16 cellular contexts compared by ENCODE assay signal in genomic region chr9:98610711-98611110, GRCh38.
"Had no signal": no experiment of that assay in that cellular context is flagged by ENCODE, and none has a peak within 500 bp of the region (broad histone marks: within the 10 kb centered on the region; RNA-seq: fewer than 3 reads in every experiment).

No MANE protein-coding gene starts in this region.

- H3K27ac ChIP-seq: psoas muscle, stomach had no signal

- H3K4me3 ChIP-seq: psoas muscle, stomach had no signal

- DNase-seq: activated CD4-positive, alpha-beta T cell treated with anti-CD3 and anti-CD28 coated beads, Interleukin-2, amount 50 U/mL, for 1 hour; activated naive CD8-positive, alpha-beta T cell treated with anti-CD3 and anti-CD28 coated beads, Interleukin-2, amount 10 ng/mL, durations not matched to agents 7 days and 5 days; anterior cingulate cortex; cerebellar nuclear complex; hippocampal formation; left ventricle myocardium superior; natural killer cell; psoas muscle; stimulated activated CD4-positive, alpha-beta T cell treated with anti-CD3 and anti-CD28 coated beads, Interleukin-2, amount 100 ng/mL, for 24 hours; stomach; T-cell; T-helper 9 cell had no signal

- H3K27ac Mint-ChIP-seq: activated naive CD8-positive, alpha-beta T cell treated with anti-CD3 and anti-CD28 coated beads, Interleukin-2, amount 10 ng/mL, durations not matched to agents 7 days and 5 days; activated T-helper 1 cell treated with anti-CD3 and anti-CD28 coated beads, Interleukin-12 subunit alpha, Interleukin-12 subunit beta, Interleukin-2, Interleukin-4 antibody, amounts not matched to agents 30 ng/mL and 10 ng/mL and 1 ng/mL, durations not matched to agents 14 hours and 24 hours and 36 hours; dendritic cell treated with granulocyte-macrophage colony-stimulating factor and Interleukin-4, amounts not matched to agents 40 ng/mL and 50 ng/mL, for 4 days; natural killer cell; T-cell had no signal

- H3K36me3 Mint-ChIP-seq: activated naive CD8-positive, alpha-beta T cell treated with anti-CD3 and anti-CD28 coated beads, Interleukin-2, amount 10 ng/mL, durations not matched to agents 7 days and 5 days; natural killer cell; T-cell had no signal

- H3K9me3 Mint-ChIP-seq: activated naive CD8-positive, alpha-beta T cell treated with anti-CD3 and anti-CD28 coated beads, Interleukin-2, amount 10 ng/mL, durations not matched to agents 7 days and 5 days; activated T-helper 1 cell treated with anti-CD3 and anti-CD28 coated beads, Interleukin-12 subunit alpha, Interleukin-12 subunit beta, Interleukin-2, Interleukin-4 antibody, amounts not matched to agents 30 ng/mL and 10 ng/mL and 1 ng/mL, durations not matched to agents 14 hours and 24 hours and 36 hours; dendritic cell treated with granulocyte-macrophage colony-stimulating factor and Interleukin-4, amounts not matched to agents 40 ng/mL and 50 ng/mL, for 4 days; natural killer cell; T-cell had no signal

- ATAC-seq: left ventricle myocardium superior, natural killer cell, psoas muscle, sciatic nerve, T-cell had no signal

- H3K9me3 ChIP-seq: psoas muscle, stomach had no signal

- H3K4me1 Mint-ChIP-seq: natural killer cell, T-cell had no signal

- H3K36me3 ChIP-seq: stomach had no signal

- FAIRE-seq: urothelium cell line had no signal

- H3K4me3 Mint-ChIP-seq: activated naive CD8-positive, alpha-beta T cell treated with anti-CD3 and anti-CD28 coated beads, Interleukin-2, amount 10 ng/mL, durations not matched to agents 7 days and 5 days; activated T-helper 1 cell treated with anti-CD3 and anti-CD28 coated beads, Interleukin-12 subunit alpha, Interleukin-12 subunit beta, Interleukin-2, Interleukin-4 antibody, amounts not matched to agents 30 ng/mL and 10 ng/mL and 1 ng/mL, durations not matched to agents 14 hours and 24 hours and 36 hours; dendritic cell treated with granulocyte-macrophage colony-stimulating factor and Interleukin-4, amounts not matched to agents 40 ng/mL and 50 ng/mL, for 4 days; natural killer cell; T-cell had no signal

- H3K4me1 ChIP-seq: psoas muscle, stomach had no signal
